22 cellular contexts compared by ENCODE assay signal in genomic region chr2:82314836-82315472, GRCh38.
"Had no signal": no experiment of that assay in that cellular context is flagged by ENCODE, and none has a peak within 500 bp of the region (broad histone marks: within the 10 kb centered on the region; RNA-seq: fewer than 3 reads in every experiment).

No MANE protein-coding gene starts in this region.

- H3K4me3 ChIP-seq: esophagus muscularis mucosa, gastroesophageal sphincter, lung, smooth muscle cell, testis, tibial nerve, upper lobe of right lung, vagina had no signal

- H3K27me3 ChIP-seq: esophagus muscularis mucosa, gastroesophageal sphincter, neutrophil, testis, tibial nerve, upper lobe of right lung, vagina had no signal

- H3K4me1 ChIP-seq: testis, tibial nerve, upper lobe of right lung, vagina had no signal

- DNase-seq: cortex of kidney; effector memory CD8-positive, alpha-beta T cell; foreskin fibroblast; left colon; left ventricle myocardium superior; naive thymus-derived CD4-positive, alpha-beta T cell; nephron progenitor cell; right cardiac atrium; stimulated activated CD4-positive, alpha-beta T cell treated with anti-CD3 and anti-CD28 coated beads, Interleukin-2, amount 100 ng/mL, for 48 hours; stimulated activated CD8-positive, alpha-beta memory T cell treated with anti-CD3 and anti-CD28 coated beads, Interleukin-4, amount 100 ng/mL, for 48 hours; stimulated activated naive CD8-positive, alpha-beta T cell treated with anti-CD3 and anti-CD28 coated beads, Interleukin-15, Interleukin-2, amounts not matched to agents 100 U/mL and 50 U/mL, for 24 hours; testis; upper lobe of right lung had no signal

- H3K9me3 ChIP-seq: esophagus muscularis mucosa, gastroesophageal sphincter, neutrophil, testis, tibial nerve, upper lobe of right lung, vagina had no signal

- H3K27ac ChIP-seq: epithelial cell of prostate, esophagus muscularis mucosa, gastroesophageal sphincter, neutrophil, upper lobe of right lung, vagina had no signal

- H3K36me3 ChIP-seq: esophagus muscularis mucosa, gastroesophageal sphincter, neutrophil, tibial nerve, upper lobe of right lung, vagina had no signal

- H3K4me2 ChIP-seq: smooth muscle cell had no signal

- ATAC-seq: effector memory CD8-positive, alpha-beta T cell; gastroesophageal sphincter; left colon; left ventricle myocardium superior; naive thymus-derived CD4-positive, alpha-beta T cell; right cardiac atrium; stimulated activated effector memory CD8-positive, alpha-beta T cell treated with anti-CD3 and anti-CD28 coated beads, Interleukin-12 subunit alpha, Interleukin-12 subunit beta, amount 100 ng/mL, for 72 hours; stimulated activated naive CD8-positive, alpha-beta T cell treated with anti-CD3 and anti-CD28 coated beads, Interleukin-15, Interleukin-2, amounts not matched to agents 100 U/mL and 50 U/mL, for 24 hours; upper lobe of right lung had no signal
